Comparison of ENCODE assay signal across 11 cellular contexts in genomic region chr3:179921500-179921899, GRCh38.
DNase-seq lines count a peak whose midpoint lies in the region; ATAC-seq and TF ChIP-seq lines count a peak whose summit lies in the region.
"Had no signal": no experiment of that assay in that cellular context is flagged by ENCODE, and none has a peak within 500 bp of the region (broad histone marks: within the 10 kb centered on the region; RNA-seq: fewer than 3 reads in every experiment).

No MANE protein-coding gene starts in this region.

- H2BK120ac ChIP-seq in H9 (ENCODE audit: low read depth, low read length, poor library complexity, severe bottlenecking), result no peak overlapping the region

- no peak for TF ChIP-seq CTCF in H9 (conservative IDR thresholded peaks at IDR 0.05)
- TF ChIP-seq CTCF in PC-9 (conservative IDR thresholded peaks at IDR 0.05), result no peak
- TF ChIP-seq CTCF in psoas muscle (IDR thresholded peaks at IDR 0.05), result no peak

- DNase-seq in NCI-H69 (lab: John Stamatoyannopoulos, UW) (peak; percentile 41), H9 (no peak), PC-9 (no peak), NK-92 (lab: John Stamatoyannopoulos, UW; ENCODE audit: unreplicated experiment) (no peak), psoas muscle (no peak)
- DNase-seq: dermis blood vessel endothelial cell, transverse colon had no signal

- intact Hi-C loops in PC-9 (cut with micrococcal nuclease; ENCODE audit: unreplicated experiment) (no loop called here), psoas muscle (cut with DNase I) (no loop called here)

- ATAC-seq in GM18502 (IDR thresholded peaks at IDR 0.05; ENCODE audit: poor library complexity, unreplicated experiment), result peak; percentile 99
- peak; percentile 94 for ATAC-seq in GM19468 (IDR thresholded peaks at IDR 0.05; ENCODE audit: extremely low read depth, unreplicated experiment)
- ATAC-seq in HG03039 (IDR thresholded peaks at IDR 0.05; ENCODE audit: unreplicated experiment), result peak; percentile 97
- no peak for ATAC-seq in psoas muscle

- H3K4me3 ChIP-seq in PC-9, result no peak overlapping the region
- no peak overlapping the region for H3K4me3 ChIP-seq in psoas muscle
- H3K4me3 ChIP-seq: transverse colon had no signal

- no peak overlapping the region for H2BK15ac ChIP-seq in H9 (ENCODE audit: low read depth, low read length)

- H3F3A ChIP-seq in PC-9 (ENCODE audit: insufficient read depth, low read depth), result no peaks in the 10 kb centered on the region

- H3K9me3 Mint-ChIP-seq in H9, result no peaks in the 10 kb centered on the region
- H3K9me3 Mint-ChIP-seq: nephron had no signal

- peaks cover 12 to 21% of the 10 kb centered on the region in 2 experiments for H3K4me1 Mint-ChIP-seq in H9

- no peak overlapping the region for H4K91ac ChIP-seq in H9 (ENCODE audit: insufficient read length, low read depth, low read length)

- H3K4me1 ChIP-seq in H9 (ENCODE audit: insufficient read depth, low read length) (no peaks in the 10 kb centered on the region; the same call in 1 of the 2 replicates), PC-9 (replicated peaks; ENCODE audit: insufficient read depth) (no peaks in the 10 kb centered on the region), psoas muscle (no peaks in the 10 kb centered on the region)
- H3K4me1 ChIP-seq: transverse colon had no signal

- H3K36me3 ChIP-seq in PC-9 (ENCODE audit: low read depth) (no peaks in the 10 kb centered on the region), psoas muscle (ENCODE audit: insufficient read depth in 1 of 2, low read depth in 1 of 2) (no peaks in the 10 kb centered on the region)
- H3K36me3 ChIP-seq: transverse colon had no signal

- H2BK12ac ChIP-seq in H9 (ENCODE audit: insufficient read length, low read depth, low read length), result no peak overlapping the region

- H2AK5ac ChIP-seq in H9 (ENCODE audit: insufficient read length, low read length), result no peak overlapping the region

- H3K9ac ChIP-seq in H9 (ENCODE audit: extremely low read depth, insufficient read length, low read length), result no peak overlapping the region

- H3T11ph ChIP-seq in H9 (ENCODE audit: low read length), result no peak overlapping the region

- no peak overlapping the region for H3K18ac ChIP-seq in H9 (ENCODE audit: insufficient read length, low read depth, low read length)

- no peak overlapping the region for H3K56ac ChIP-seq in H9 (ENCODE audit: insufficient read length, low read depth, low read length)

- POLR2A ChIA-PET in PC-9 (lab: Charles Lee; ENCODE audit: unreplicated experiment), result interaction anchor here (0.7 kb wide), 1 partner anchor 680 kb away, joined by 4 read pairs; no protein-coding TSS in a partner anchor

- H3K9me2 ChIP-seq in PC-9 (ENCODE audit: insufficient read depth), result no peaks in the 10 kb centered on the region

- no peak overlapping the region; a peak in 1 of 7 replicates for H3K27ac Mint-ChIP-seq in H9
- H3K27ac Mint-ChIP-seq: nephron had no signal

- H3K23me2 ChIP-seq in H9 (ENCODE audit: insufficient read length, low read depth, low read length, poor library complexity, severe bottlenecking), result no peaks in the 10 kb centered on the region

- H2BK5ac ChIP-seq in H9 (ENCODE audit: insufficient read length, low read length), result no peak overlapping the region

- H3K4ac ChIP-seq in H9 (ENCODE audit: low read depth, low read length), result no peak overlapping the region

- no peaks in the 10 kb centered on the region for H3K36me3 Mint-ChIP-seq in H9 (ENCODE audit: insufficient read depth in 1 of 3, low read depth in 3 of 3)

- no peak overlapping the region for H3K14ac ChIP-seq in H9 (ENCODE audit: insufficient read depth, low read length)

- H3K79me1 ChIP-seq in H9 (ENCODE audit: insufficient read depth, low read depth, low read length, poor library complexity, severe bottlenecking), result no peaks in the 10 kb centered on the region

- H3K4me3 Mint-ChIP-seq in H9, result no peak overlapping the region
- H3K4me3 Mint-ChIP-seq: nephron had no signal

- H4K20me1 ChIP-seq in H9 (ENCODE audit: control insufficient read depth, insufficient read depth, insufficient read length) (no peaks in the 10 kb centered on the region), PC-9 (ENCODE audit: insufficient read depth) (no peaks in the 10 kb centered on the region)

- H3K27me3 Mint-ChIP-seq in H9 (ENCODE audit: low read depth), result no peaks in the 10 kb centered on the region

- H3K4me2 ChIP-seq in H9 (ENCODE audit: insufficient read depth, insufficient read length, low read length), result no peak overlapping the region
- no peak overlapping the region for H3K4me2 ChIP-seq in PC-9

- no TSS peak for BruUV-seq in PC-9 (replicated peaks; lab: Mats Ljungman, UMichigan)

- CTCF ChIA-PET in PC-9 (lab: Charles Lee), result no interaction called here

- H2AFZ ChIP-seq in H9 (ENCODE audit: low read length), result no peak overlapping the region
- no peak overlapping the region for H2AFZ ChIP-seq in PC-9

- no peaks in the 10 kb centered on the region for H3K9me3 ChIP-seq in H9 (ENCODE audit: control insufficient read depth, low read depth, low read length)
- H3K9me3 ChIP-seq in PC-9 (ENCODE audit: insufficient read depth, low read depth), result no peaks in the 10 kb centered on the region
- H3K9me3 ChIP-seq in psoas muscle, result no peaks in the 10 kb centered on the region
- H3K9me3 ChIP-seq: transverse colon had no signal

- no peak overlapping the region for H3K27ac ChIP-seq in H9 (ENCODE audit: insufficient read length, low read depth, low read length)
- H3K27ac ChIP-seq in PC-9, result no peak overlapping the region
- H3K27ac ChIP-seq in psoas muscle, result no peak overlapping the region
- H3K27ac ChIP-seq: transverse colon had no signal

- no peak overlapping the region for H2BK20ac ChIP-seq in H9 (ENCODE audit: low read depth, low read length, poor library complexity, severe bottlenecking)

- no CpG with 5 or more reads among the region's 4 CpGs for WGBS in H9 (ENCODE audit: extremely low coverage, insufficient read length, low lambda C conversion rate)
- 68 to 74% (median 70%) methylated on average over 4 of the region's 4 CpGs for WGBS in psoas muscle, 3 donors

- H4K5ac ChIP-seq in H9 (ENCODE audit: insufficient read length, low read depth, low read length), result no peak overlapping the region

- H3K79me2 ChIP-seq in H9 (ENCODE audit: insufficient read depth, low read length) (no peaks in the 10 kb centered on the region), PC-9 (ENCODE audit: low read depth) (no peaks in the 10 kb centered on the region)

- H3K27me3 ChIP-seq in H9 (ENCODE audit: insufficient read depth, low read length), result no peaks in the 10 kb centered on the region
- no peaks in the 10 kb centered on the region for H3K27me3 ChIP-seq in PC-9 (ENCODE audit: insufficient read depth, low read depth)
- H3K27me3 ChIP-seq in psoas muscle (ENCODE audit: insufficient read depth in 3 of 3, low read length in 2 of 3), result peaks cover 0 to 3% (median 3%) of the 10 kb centered on the region in 3 donors
- H3K27me3 ChIP-seq: transverse colon had no signal

- no peak overlapping the region for H4K8ac ChIP-seq in H9 (replicated peaks; ENCODE audit: insufficient read length, low read depth, low read length)

- no peak overlapping the region for H3K23ac ChIP-seq in H9 (ENCODE audit: insufficient read length, low read depth, low read length)

Comparison
In these comparisons a context has a peak if more than half of its experiments do, and no peak if none do; other contexts are left out.
1. ATAC-seq: peak in GM18502 (single experiment), GM19468 (single experiment) and HG03039 (single experiment); none in psoas muscle (0 of 4).